8 cellular contexts compared by ENCODE assay signal in the genomic region with DNA sequence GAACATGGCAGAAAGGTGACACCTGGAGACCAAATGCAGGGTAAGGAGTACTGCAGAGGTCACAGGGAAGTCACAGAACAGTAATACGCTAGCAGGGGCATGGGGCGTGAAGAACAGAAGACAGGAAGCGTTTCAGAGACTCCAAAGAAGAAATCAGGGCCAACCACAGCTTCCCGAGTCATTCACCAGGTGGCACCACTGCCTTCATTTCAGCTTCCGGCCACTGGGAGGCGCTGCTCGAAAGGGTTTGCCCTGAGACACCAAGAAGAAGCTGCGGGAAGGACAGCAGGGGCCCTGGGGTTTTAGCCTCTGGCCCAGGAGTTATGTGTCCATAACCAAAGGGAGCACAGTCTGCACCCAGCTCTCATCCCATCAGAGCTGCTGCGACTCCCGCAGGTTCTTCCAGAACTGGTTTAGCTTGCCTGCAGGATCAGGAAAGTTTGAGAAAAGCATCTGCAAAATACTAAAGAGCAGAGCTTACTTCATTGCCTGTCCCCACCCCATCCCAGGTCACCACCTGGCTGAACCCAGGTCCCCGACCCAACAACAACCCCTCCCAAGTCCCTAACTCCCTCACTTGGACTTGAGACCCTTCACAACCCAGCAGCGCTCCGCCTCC. TPM values are rescaled to one million over a fixed set of nuclear protein-coding genes. Genes with fewer than 3 reads are reported as not detected.
A peak's percentile ranks its signal among the peaks of the same experiment; 100 is the strongest.
DNase-seq lines count a peak whose midpoint lies in the region; ATAC-seq and TF ChIP-seq lines count a peak whose summit lies in the region.
"Not testable (repeated sequence)": the region's sequence is repeated elsewhere in the genome, so short reads cannot be mapped to it uniquely, and the experiment has no call there.

No MANE protein-coding gene starts in this region.

- POLR2A ChIA-PET in RWPE1 (lab: Yijun Ruan, JAX; ENCODE audit: low non-redundant PET) = not testable (repeated sequence)

- peak; percentile 64 for DNase-seq in GM06990 (ENCODE audit: extremely low read depth, insufficient read length)
- DNase-seq in NCI-H1092 (lab: John Stamatoyannopoulos, UW) = peak; percentile 71
- not testable (repeated sequence) for DNase-seq in RWPE1 (ENCODE audit: low spot score); coronary artery (ENCODE audit: low spot score)
- DNase-seq in activated CD8-positive, alpha-beta memory T cell treated with anti-CD3 and anti-CD28 coated beads, Interleukin-2, amount 50 U/mL, for 24 hours (ENCODE audit: extremely low read depth) = peak; percentile 66
- peak; percentile 92 for DNase-seq in islet precursor cell
- DNase-seq in gastrocnemius medialis = peak in 1 of 2 donors; percentile 49
- peak; percentile 67 for DNase-seq in ureter (ENCODE audit: low spot score)

- CTCF ChIA-PET in RWPE1 (lab: Yijun Ruan, JAX) = interaction anchor here (0.6 to 0.8 kb wide), 2 partner anchors 123 to 132 kb away, joined by 3 read pairs; no protein-coding TSS in a partner anchor

- not testable (repeated sequence) for TF ChIP-seq POLR2A in gastrocnemius medialis (IDR thresholded peaks at IDR 0.05)

- intact Hi-C loops in gastrocnemius medialis (cut with DNase I; ENCODE audit: low total_unique reads) = not testable (repeated sequence)

- H3K27me3 ChIP-seq in GM06990 (replicated peaks; ENCODE audit: control insufficient read depth, insufficient read depth, low read length); gastrocnemius medialis: not testable (repeated sequence)

- not testable (repeated sequence) for H3K4me1 ChIP-seq in gastrocnemius medialis

- H3K9me3 ChIP-seq in gastrocnemius medialis = not testable (repeated sequence)

- in situ Hi-C loops in gastrocnemius medialis (cut with MboI; ENCODE audit: low sequenced_read_pairs in 4 of 4) = not testable (repeated sequence)

- TF ChIP-seq CTCF in GM06990 (IDR thresholded peaks at IDR 0.05; ENCODE audit: insufficient read depth, low read length, poor library complexity, severe bottlenecking) (peak; percentile 92), RWPE1 (conservative IDR thresholded peaks at IDR 0.05; ENCODE audit: low read depth) (peak; percentile 47), coronary artery (IDR thresholded peaks at IDR 0.05) (peak; percentile 53), gastrocnemius medialis (IDR thresholded peaks at IDR 0.05 in 4 of 5, conservative IDR thresholded peaks at IDR 0.05 in 1 of 5) (peak; percentile 36 to 50 (median 42))

- H3K27ac ChIP-seq in RWPE1, coronary artery, gastrocnemius medialis: not testable (repeated sequence)

- ATAC-seq in gastrocnemius medialis = not testable (repeated sequence)

- not testable (repeated sequence) for H3K36me3 ChIP-seq in GM06990 (ENCODE audit: control insufficient read depth, insufficient read depth, low read length); gastrocnemius medialis

- not testable (repeated sequence) for H3K4me3 ChIP-seq in GM06990 (replicated peaks; ENCODE audit: low read depth, low read length); coronary artery; gastrocnemius medialis

RNA-seq across cellular contexts. Expression of a gene that starts 32.6 kb away (rescaled TPM):
- not detected for total RNA-seq in gastrocnemius medialis
- total RNA-seq in ureter = not detected

Comparison
In these comparisons a context has a peak if more than half of its experiments do, and no peak if none do; other contexts are left out.
1. CTCF ChIP-seq: peak in every context shown above with its lines; median percentile 92 in GM06990; 53 in coronary artery; 47 in RWPE1; 42 in gastrocnemius medialis.